Comparison of ENCODE assay signal across 19 cellular contexts in genomic region chr14:91927216-91927615, GRCh38. TPM values are rescaled to one million over a fixed set of nuclear protein-coding genes. Genes with fewer than 3 reads are reported as not detected.
DNase-seq lines count a peak whose midpoint lies in the region; ATAC-seq and TF ChIP-seq lines count a peak whose summit lies in the region.
"Had no signal": no experiment of that assay in that cellular context is flagged by ENCODE, and none has a peak within 500 bp of the region (broad histone marks: within the 10 kb centered on the region; RNA-seq: fewer than 3 reads in every experiment).

No MANE protein-coding gene starts in this region.

- TF ChIP-seq CTCF in chondrocyte (IDR thresholded peaks at IDR 0.05) (no peak), thoracic aorta (IDR thresholded peaks at IDR 0.05) (no peak), GM10266 (IDR thresholded peaks at IDR 0.05; ENCODE audit: control insufficient read depth, insufficient read depth, low read depth, missing control alignments) (no peak), Peyer's patch (IDR thresholded peaks at IDR 0.05) (no peak)

- ATAC-seq in thoracic aorta (ENCODE audit: insufficient number of reproducible peaks, low FRiP score, low read depth): no peak
- ATAC-seq: CD8-positive, alpha-beta T cell had no signal

- H3K9me3 Mint-ChIP-seq in chondrocyte (ENCODE audit: low read depth): no peaks in the 10 kb centered on the region
- H3K9me3 Mint-ChIP-seq: CD8-positive, alpha-beta T cell had no signal

- no peaks in the 10 kb centered on the region for H3K9me3 ChIP-seq in thoracic aorta
- H3K9me3 ChIP-seq in Peyer's patch: no peaks in the 10 kb centered on the region
- H3K9me3 ChIP-seq: BLaER1 treated with 17β-estradiol and CSF1 and Interleukin-3, amounts not matched to agents 10 nM and 100 nM had no signal

- H3K4me3 ChIP-seq in thoracic aorta: no peak overlapping the region
- no peak overlapping the region for H3K4me3 ChIP-seq in Peyer's patch
- H3K4me3 ChIP-seq: BLaER1 treated with 17β-estradiol and CSF1 and Interleukin-3, amounts not matched to agents 10 nM and 100 nM had no signal

- peaks cover 35% of the 10 kb centered on the region for H3K36me3 Mint-ChIP-seq in chondrocyte (ENCODE audit: low read depth)
- H3K36me3 Mint-ChIP-seq: CD8-positive, alpha-beta T cell had no signal

- H3K27ac ChIP-seq in thoracic aorta (peak overlapping the region; percentile 86 to 88), Peyer's patch (no peak overlapping the region)
- H3K27ac ChIP-seq: BLaER1 treated with 17β-estradiol and CSF1 and Interleukin-3, amounts not matched to agents 10 nM and 100 nM had no signal

- peak overlapping the region; percentile 27 for H3K4me3 Mint-ChIP-seq in chondrocyte (ENCODE audit: unreplicated experiment)
- H3K4me3 Mint-ChIP-seq: CD8-positive, alpha-beta T cell had no signal

- H3K36me3 ChIP-seq in thoracic aorta: peaks cover 14% of the 10 kb centered on the region
- H3K36me3 ChIP-seq in Peyer's patch: no peaks in the 10 kb centered on the region
- H3K36me3 ChIP-seq: BLaER1 treated with 17β-estradiol and CSF1 and Interleukin-3, amounts not matched to agents 10 nM and 100 nM had no signal

- H3K27me3 Mint-ChIP-seq in chondrocyte (ENCODE audit: low read depth): no peaks in the 10 kb centered on the region

- H3K4me1 Mint-ChIP-seq in chondrocyte (ENCODE audit: low read depth): peaks cover 100% of the 10 kb centered on the region

- H3K27ac Mint-ChIP-seq in chondrocyte (ENCODE audit: unreplicated experiment): peak overlapping the region; percentile 88
- H3K27ac Mint-ChIP-seq: CD8-positive, alpha-beta T cell had no signal

- no peak for TF ChIP-seq POLR2A in Peyer's patch (IDR thresholded peaks at IDR 0.05)

- peak; percentile 85 for DNase-seq in amniotic epithelial cell (ENCODE audit: low read depth)
- DNase-seq in chondrocyte (ENCODE audit: low spot score): no peak
- DNase-seq in inferior parietal cortex (ENCODE audit: extremely low spot score): peak; percentile 29
- no peak for DNase-seq in thoracic aorta (ENCODE audit: low spot score)
- DNase-seq in GM10266 (ENCODE audit: extremely low spot score): no peak
- no peak for DNase-seq in AML-193 (lab: John Stamatoyannopoulos, UW)
- DNase-seq in Peyer's patch: no peak
- DNase-seq: ACHN; CD8-positive, alpha-beta T cell; DND-41; H7; Karpas-422; NCI-H1694 treated with DMSO at 0.1 percent for 48 hours; NCI-H446 treated with DMSO at 0.1 percent for 48 hours; NCI-H526 treated with DMSO at 0.1 percent for 48 hours; OCI-M1; Right ventricle myocardium superior had no signal

- no peaks in the 10 kb centered on the region for H3K27me3 ChIP-seq in thoracic aorta (replicated peaks; ENCODE audit: insufficient read depth)
- no peaks in the 10 kb centered on the region for H3K27me3 ChIP-seq in Peyer's patch
- H3K27me3 ChIP-seq: BLaER1 treated with 17β-estradiol and CSF1 and Interleukin-3, amounts not matched to agents 10 nM and 100 nM had no signal

- H3K4me1 ChIP-seq in thoracic aorta (ENCODE audit: control insufficient read depth in 1 of 2, low read depth in 2 of 2) (peaks cover 75 to 100% of the 10 kb centered on the region in 2 donors), Peyer's patch (no peaks in the 10 kb centered on the region)

RNA-seq across cellular contexts. Expression of gene FBLN5, which starts 20.3 kb away (rescaled TPM):
- total RNA-seq in chondrocyte: 1,189 to 1,311 TPM (median 1,232 TPM) in 3 replicates
- 1,000 to 10,000 TPM in 1 of 2 donors, 100 to 1,000 TPM in 1; 824 to 1,103 TPM for total RNA-seq in thoracic aorta
- 10 to 100 TPM; 30.5 to 61.1 (median 51.2) TPM for total RNA-seq in Peyer's patch

RNA-seq across cellular contexts. Expression of gene TC2N, which starts 59.9 kb away (rescaled TPM):
- 9.1 to 14.4 TPM (median 11.2 TPM) in 3 replicates for total RNA-seq in chondrocyte
- 100 to 1,000 TPM; 146 to 172 TPM for total RNA-seq in thoracic aorta
- 10 to 100 TPM; 35.2 to 59.4 (median 50.9) TPM for total RNA-seq in Peyer's patch
- total RNA-seq: G401 had no signal

Comparison
In these comparisons a context has a peak if more than half of its experiments do, and no peak if none do; other contexts are left out.
1. DNase-seq: peak in amniotic epithelial cell (single experiment) and inferior parietal cortex (single experiment); none in chondrocyte (single experiment), thoracic aorta (single experiment), GM10266 (single experiment), AML-193 (0 of 2) and Peyer's patch (0 of 3).
2. H3K27ac ChIP-seq: peak in thoracic aorta (2 of 2); none in Peyer's patch (0 of 4).
3. RNA of gene FBLN5, which starts 20.3 kb away (total RNA-seq): 1,189 to 1,311 TPM in chondrocyte and 824 to 1,103 TPM in thoracic aorta; 30.5 to 61.1 TPM in Peyer's patch; every median in the first group is over 10 times any median in the second.